Comparison of ENCODE assay signal across 16 cellular contexts in genomic region chr12:103833095-103833777, GRCh38. TPM values are rescaled to one million over a fixed set of nuclear protein-coding genes. Genes with fewer than 3 reads are reported as not detected.
A peak's percentile ranks its signal among the peaks of the same experiment; 100 is the strongest.
DNase-seq lines count a peak whose midpoint lies in the region; ATAC-seq, FAIRE-seq and TF ChIP-seq lines count a peak whose summit lies in the region.
"Had no signal": no experiment of that assay in that cellular context is flagged by ENCODE, and none has a peak within 500 bp of the region (broad histone marks: within the 10 kb centered on the region; RNA-seq: fewer than 3 reads in every experiment).

No MANE protein-coding gene starts in this region.

- WGBS in K562 (ENCODE audit: insufficient coverage, low coverage, missing lambda C conversion rate): 51% methylated on average over 6 of the region's 6 CpGs
- WGBS in mesendoderm (ENCODE audit: extremely low coverage, insufficient coverage, low lambda C conversion rate): no CpG with 5 or more reads among the region's 6 CpGs

- H3K27ac ChIP-seq in Karpas-422 (ENCODE audit: low read length): no peak overlapping the region
- H3K27ac ChIP-seq in K562 (ENCODE audit: extremely low read depth, low read depth, low read length): no peak overlapping the region
- no peak overlapping the region for H3K27ac ChIP-seq in mesendoderm (ENCODE audit: low read depth, low read length)
- H3K27ac ChIP-seq in brain microvascular endothelial cell: no peak overlapping the region
- H3K27ac ChIP-seq: right atrium auricular region, tibial nerve had no signal

- FAIRE-seq in K562 (lab: Jason Lieb, UNC): no peak
- FAIRE-seq: astrocyte had no signal

- H4K5ac ChIP-seq in mesendoderm (ENCODE audit: low read length): no peak overlapping the region

- H2BK120ac ChIP-seq in mesendoderm (ENCODE audit: low read depth, low read length): no peak overlapping the region

- CTCF ChIA-PET in K562 (lab: Yijun Ruan, JAX; ENCODE audit: low intra/inter-chr PET ratio): no interaction called here

- no TSS peak for BruUV-seq in K562 (replicated peaks; lab: Mats Ljungman, UMichigan)

- H3K27me3 ChIP-seq in Karpas-422 (ENCODE audit: low read length) (no peaks in the 10 kb centered on the region; the same call in 1 of the 2 replicates), K562 (ENCODE audit: control insufficient read depth in 2 of 2, insufficient read depth in 2 of 2, low read length in 2 of 2) (no peaks in the 10 kb centered on the region), mesendoderm (ENCODE audit: insufficient read depth, low read length, poor library complexity) (no peaks in the 10 kb centered on the region), brain microvascular endothelial cell (replicated peaks) (no peaks in the 10 kb centered on the region)
- H3K27me3 ChIP-seq: right atrium auricular region, tibial nerve had no signal

- no peak for TF ChIP-seq RAD21 in K562 (CRISPR knock-in tag; conservative IDR thresholded peaks at IDR 0.05 in 1 of 2, IDR thresholded peaks at IDR 0.05 in 1 of 2)

- H3K9ac ChIP-seq in Karpas-422 (ENCODE audit: low read length) (no peak overlapping the region), K562 (ENCODE audit: insufficient read depth in 1 of 2, low read depth in 2 of 2, low read length in 2 of 2) (no peak overlapping the region), mesendoderm (ENCODE audit: low read length) (no peak overlapping the region)

- POLR2A ChIA-PET in K562 (lab: Yijun Ruan, JAX): interaction anchor here (0.7 to 1.2 kb wide), 2 partner anchors 8 to 110 kb away, joined by 3 read pairs; partner anchors contain the start of gene NT5DC3

- H3K9me3 ChIP-seq in Karpas-422 (ENCODE audit: low read length) (no peaks in the 10 kb centered on the region), K562 (replicated peaks; ENCODE audit: control insufficient read depth, insufficient read depth, low read depth, low read length) (peaks cover 4% of the 10 kb centered on the region; the same call in 1 of the 2 replicates)

- TF ChIP-seq CTCF in K562 (IDR thresholded peaks at IDR 0.05 in 2 of 3, conservative IDR thresholded peaks at IDR 0.05 in 1 of 3; ENCODE audit: insufficient read depth in 2 of 3, low read depth in 1 of 3, low read length in 3 of 3) (no peak), brain microvascular endothelial cell (IDR thresholded peaks at IDR 0.05; ENCODE audit: low read depth, low read length, missing control alignments) (no peak)

- H2AFZ ChIP-seq in Karpas-422 (ENCODE audit: low read length): no peak overlapping the region
- H2AFZ ChIP-seq in K562 (ENCODE audit: low read depth, low read length): no peak overlapping the region

- intact Hi-C loops in K562 (cut with micrococcal nuclease): no loop called here

- no peak overlapping the region for H3K4ac ChIP-seq in mesendoderm (ENCODE audit: low read depth, low read length)

- no peak for TF ChIP-seq POLR2A in K562 (conservative IDR thresholded peaks at IDR 0.05)

- H3K4me3 ChIP-seq in Karpas-422 (ENCODE audit: low read length): no peak overlapping the region
- peak overlapping the region; percentile 14; the same call in 1 of the 2 replicates for H3K4me3 ChIP-seq in K562
- H3K4me3 ChIP-seq in mesendoderm (ENCODE audit: low read length): no peak overlapping the region
- H3K4me3 ChIP-seq in brain microvascular endothelial cell (ENCODE audit: low read depth, low read length): no peak overlapping the region
- H3K4me3 ChIP-seq: HAP-1, right atrium auricular region, tibial nerve had no signal

- H2AK5ac ChIP-seq in mesendoderm (ENCODE audit: low read length): no peak overlapping the region

- peak; percentile 51 for DNase-seq in AG20443 (ENCODE audit: low spot score)
- DNase-seq in Karpas-422: no peak
- DNase-seq in K562 (ENCODE audit: extremely low read depth in 1 of 4, low spot score in 3 of 4): no peak
- DNase-seq in mesendoderm: no peak
- DNase-seq in NCI-H82 (lab: John Stamatoyannopoulos, UW): no peak
- no peak for DNase-seq in brain microvascular endothelial cell
- no peak for DNase-seq in activated CD4-positive, alpha-beta T cell treated with anti-CD3 and anti-CD28 coated beads, Interleukin-2, amount 50 U/mL, for 4 hours
- DNase-seq: dermis blood vessel endothelial cell; DMS 273 treated with DMSO at 0.1 percent for 48 hours; stimulated activated CD4-positive, alpha-beta T cell treated with anti-CD3 and anti-CD28 coated beads, Interleukin-2, amount 100 ng/mL, for 24 hours had no signal

- H4K20me1 ChIP-seq in Karpas-422 (ENCODE audit: insufficient read depth, low read depth, low read length) (0 out of 2 replicates have a peak, but pooled peaks cover 11% of the 10 kb centered on the region), K562 (replicated peaks; ENCODE audit: control insufficient read depth, insufficient read depth, low read length) (0 out of 2 replicates have a peak, but pooled peaks cover 2% of the 10 kb centered on the region)

- H2BK15ac ChIP-seq in mesendoderm (replicated peaks; ENCODE audit: low read depth): no peak overlapping the region

- H3K4me1 ChIP-seq in Karpas-422 (ENCODE audit: low read length) (peaks cover 18% of the 10 kb centered on the region), K562 (replicated peaks in 1 of 2; ENCODE audit: control insufficient read depth in 2 of 2, insufficient read depth in 2 of 2, low read length in 2 of 2) (peaks cover 2 to 6% of the 10 kb centered on the region in 2 experiments; a peak in 3 of 5 replicates), mesendoderm (ENCODE audit: control insufficient read depth, low read depth, low read length) (peaks cover 3% of the 10 kb centered on the region)
- H3K4me1 ChIP-seq: right atrium auricular region had no signal

- H3K79me2 ChIP-seq in Karpas-422 (ENCODE audit: low read length): no peaks in the 10 kb centered on the region
- H3K79me2 ChIP-seq in K562 (ENCODE audit: control insufficient read depth, insufficient read depth, low read length): peaks cover 84% of the 10 kb centered on the region
- peaks cover 15% of the 10 kb centered on the region for H3K79me2 ChIP-seq in mesendoderm (ENCODE audit: control insufficient read depth, insufficient read depth, low read length)

- TF ChIP-seq EP300 in K562 (IDR thresholded peaks at IDR 0.05; ENCODE audit: low read length): no peak

- peaks cover 8% of the 10 kb centered on the region for H3K79me1 ChIP-seq in mesendoderm (ENCODE audit: low read length)

- no peaks in the 10 kb centered on the region for H3K9me2 ChIP-seq in Karpas-422 (replicated peaks; ENCODE audit: insufficient read depth, low read length)

- H3K4me2 ChIP-seq in Karpas-422 (ENCODE audit: low read depth, low read length, poor library complexity, severe bottlenecking) (peak overlapping the region; percentile 58), K562 (ENCODE audit: insufficient read depth, low read length) (peak overlapping the region; percentile 50; the same call in 1 of the 2 replicates), mesendoderm (ENCODE audit: low read length) (no peak overlapping the region)

- no peak overlapping the region for H3K23ac ChIP-seq in mesendoderm (ENCODE audit: low read length)

- no peak overlapping the region for H4K8ac ChIP-seq in mesendoderm (ENCODE audit: low read depth, low read length)

- H3K18ac ChIP-seq in mesendoderm (ENCODE audit: low read length): no peak overlapping the region

- ATAC-seq in K562 (no peak), GM21737 (IDR thresholded peaks at IDR 0.05; ENCODE audit: unreplicated experiment) (no peak)
- ATAC-seq: SK-N-SH treated with all-trans-retinoic acid at 6 μM for 48 hours had no signal

- H2BK5ac ChIP-seq in mesendoderm (ENCODE audit: low read length): no peak overlapping the region

- H3K56ac ChIP-seq in mesendoderm (ENCODE audit: low read length): peak overlapping the region; percentile 25

- in situ Hi-C loops in K562 (cut with MboI) (no loop called here), brain microvascular endothelial cell (cut with HindIII; ENCODE audit: low pct_ligation_motif_present, low sequenced_read_pairs) (no loop called here)

- H3K9me1 ChIP-seq in K562 (ENCODE audit: control insufficient read depth, insufficient read depth, low read length): no peaks in the 10 kb centered on the region

- H3K36me3 ChIP-seq in Karpas-422 (ENCODE audit: insufficient read depth, low read length): no peaks in the 10 kb centered on the region
- peaks cover 29% of the 10 kb centered on the region for H3K36me3 ChIP-seq in K562 (ENCODE audit: control insufficient read depth, insufficient read depth, low read length)
- no peaks in the 10 kb centered on the region for H3K36me3 ChIP-seq in mesendoderm (ENCODE audit: control insufficient read depth, insufficient read depth, low read length)
- H3K36me3 ChIP-seq in brain microvascular endothelial cell (replicated peaks): no peaks in the 10 kb centered on the region
- H3K36me3 ChIP-seq: HAP-1, right atrium auricular region had no signal

TF ChIP-seq in K562, 482 proteins besides CTCF, POLR2A, EP300 and RAD21 (continues in another document):
- TF ChIP-seq ATF3 (IDR thresholded peaks at IDR 0.05) (peak; percentile 35), ATF3 (CRISPR knock-in tag; conservative IDR thresholded peaks at IDR 0.05) (no peak)

RNA-seq across cellular contexts. Expression of gene NT5DC3, which starts 7.8 kb away (rescaled TPM):
- total RNA-seq in Karpas-422 (2014; rRNA removed; shearing (Covaris generic); ENCODE audit: low replicate concordance): 1.5 and 1.7 TPM in 2 replicates
- 39.6 and 65.6 TPM in 2 replicates for total RNA-seq in K562 (2011; cell fraction: chromatin; rRNA removed; ENCODE audit: low replicate concordance)
- total RNA-seq in K562 (2011; cell fraction: nucleolus; rRNA removed): 22.3 and 29.6 TPM in 2 replicates
- 35.5 and 41.1 TPM in 2 replicates for total RNA-seq in K562 (2011; cell fraction: nucleoplasm; rRNA removed)
- 20.4 and 24.5 TPM in 2 replicates for total RNA-seq in K562 (2014; rRNA removed)
- total RNA-seq in K562 (2014; rRNA removed; fragmentation: Illumina TruSeq; extraction: Trizol): 29.8 and 33.2 TPM in 2 replicates
- total RNA-seq in K562 (2015; rRNA removed; fragmentation: Illumina TruSeq; extraction: Trizol): 23.5 and 25.7 TPM in 2 replicates
- total RNA-seq in K562 (2021): 26.2 and 30.7 TPM in 2 replicates
- polyA plus RNA-seq in K562 (2011; rRNA removed): 6.3 and 11.0 TPM in 2 replicates
- 3.8 and 11.5 TPM in 2 replicates for polyA plus RNA-seq in K562 (2011; cell fraction: cytosol; rRNA removed)
- 12.9 and 20.4 TPM in 2 replicates for polyA plus RNA-seq in K562 (2011; cell fraction: nucleus; rRNA removed)
- polyA plus RNA-seq in K562 (2012): 6.8 and 9.8 TPM in 2 replicates
- polyA plus RNA-seq in K562 (2014; fragmentation: Illumina TruSeq; extraction: Trizol): 14.9 and 16.2 TPM in 2 replicates
- 10 to 100 TPM; 14.2 to 33.5 TPM for polyA plus RNA-seq in K562 (2014; fragmentation: Nextera tagmentation; extraction: Ambion mirVana)
- polyA plus RNA-seq in K562 (2014; rRNA removed): 18.8 and 19.8 TPM in 2 replicates
- 12.7 and 24.4 TPM in 2 replicates for polyA minus RNA-seq in K562 (2011; rRNA and poly(A)+ RNA removed)
- polyA minus RNA-seq in K562 (2011; cell fraction: cytosol; rRNA and poly(A)+ RNA removed): 6.4 and 13.5 TPM in 2 replicates
- 6.9 and 22.4 TPM in 2 replicates for polyA minus RNA-seq in K562 (2011; cell fraction: nucleus; rRNA and poly(A)+ RNA removed)
- polyA plus RNA-seq in mesendoderm (2013, experiment 1 of 2): 3.4 TPM
- polyA plus RNA-seq in mesendoderm (2013, experiment 2 of 2): 3.0 TPM
